Comparison of ENCODE assay signal across 8 cellular contexts in the genomic region with DNA sequence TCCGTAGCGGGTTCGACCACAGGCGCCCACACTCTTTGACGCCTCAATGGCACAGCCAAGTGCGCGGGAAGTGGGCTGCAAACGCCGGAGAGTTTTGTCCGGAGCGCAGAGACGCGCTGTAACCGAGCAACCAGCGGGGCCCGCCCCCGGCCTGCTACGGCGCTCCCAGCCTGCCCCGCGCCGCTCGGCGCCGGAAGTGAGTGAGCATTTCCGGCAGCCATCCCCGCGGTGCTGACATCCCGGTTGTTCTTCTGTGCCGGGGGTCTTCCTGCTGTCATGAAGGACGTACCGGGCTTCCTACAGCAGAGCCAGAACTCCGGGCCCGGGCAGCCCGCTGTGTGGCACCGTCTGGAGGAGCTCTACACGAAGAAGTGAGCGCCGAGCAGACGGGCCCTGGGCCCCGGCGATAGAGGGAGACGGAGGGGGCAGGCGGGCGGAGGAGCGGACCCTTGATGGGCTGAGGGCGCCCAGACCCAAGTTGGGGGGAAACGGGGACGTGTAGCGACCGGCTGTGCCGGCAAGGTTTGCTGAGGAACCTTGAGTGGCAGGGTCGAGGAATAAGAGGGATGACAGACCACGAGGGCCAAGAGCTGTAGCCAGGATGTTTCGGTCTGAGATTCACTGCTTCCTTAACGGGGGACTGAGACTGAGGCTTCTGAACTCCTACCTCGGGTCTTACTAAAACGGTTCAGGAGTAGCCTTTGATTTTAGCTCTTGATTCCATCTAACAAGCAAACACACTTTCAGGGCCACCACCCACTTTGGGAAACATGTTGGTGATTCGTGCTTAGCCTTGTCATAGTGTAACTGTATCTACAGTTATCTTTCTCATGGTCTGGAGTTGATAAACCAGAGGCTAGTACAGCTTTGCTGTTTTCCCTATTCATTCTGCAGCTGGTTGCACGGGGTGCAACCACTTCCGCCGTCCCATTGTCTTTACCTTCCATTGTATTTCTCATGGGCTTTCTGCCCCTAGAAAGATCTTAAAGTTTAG. TPM values are rescaled to one million over a fixed set of nuclear protein-coding genes. Genes with fewer than 3 reads are reported as not detected.
A peak's percentile ranks its signal among the peaks of the same experiment; 100 is the strongest.
DNase-seq lines count a peak whose midpoint lies in the region; ATAC-seq, FAIRE-seq and TF ChIP-seq lines count a peak whose summit lies in the region.

TSS of gene PSMD13 (plus strand) at position 203 of the 994 bp plus-strand sequence. CDS start at position 277, 74 bp downstream.

- peaks cover 14% of the 10 kb centered on the region for H3K23me2 ChIP-seq in H1 (ENCODE audit: low read depth, low read length)

- peak within 1 kb of the TSS; percentile 78 for H3K18ac ChIP-seq in H1 (ENCODE audit: extremely low read depth, low read length)
- H3K18ac ChIP-seq in mesenchymal stem cell (ENCODE audit: low read depth in 1 of 2, low read length in 2 of 2): peak within 1 kb of the TSS; percentile 85 to 91

- H4K20me1 ChIP-seq in H1 (replicated peaks in 1 of 2; ENCODE audit: control insufficient read depth in 1 of 2, insufficient read depth in 2 of 2, low read length in 2 of 2): peaks cover 0 to 2% of the 10 kb centered on the region in 2 experiments

- H3K4ac ChIP-seq in H1 (replicated peaks; ENCODE audit: insufficient read length, low read depth, low read length) (peak within 1 kb of the TSS; percentile 75), mesenchymal stem cell (ENCODE audit: low read depth in 1 of 2, low read length in 2 of 2) (peak within 1 kb of the TSS; percentile 66 to 81)

- H3K4me1 ChIP-seq in H1 (replicated peaks in 1 of 4; ENCODE audit: control insufficient read depth in 3 of 4, insufficient read depth in 4 of 4, low read length in 3 of 4) (no peaks in the 10 kb centered on the region; a peak in 1 of 7 replicates), mesenchymal stem cell (ENCODE audit: control insufficient read depth, insufficient read depth, low read depth, low read length) (peaks cover 6% of the 10 kb centered on the region)

- no peak within 1 kb of the TSS for H2BK12ac ChIP-seq in H1 (ENCODE audit: low read depth, low read length)
- H2BK12ac ChIP-seq in mesenchymal stem cell (ENCODE audit: low read length in 2 of 2): peak within 1 kb of the TSS in 1 of 2 experiments; percentile 40

- DNase-seq in GM19239 (ENCODE audit: insufficient read length, low spot score) (peak; percentile 90), NCI-H774 (lab: John Stamatoyannopoulos, UW) (peak; percentile 73), H1 (ENCODE audit: low read depth in 1 of 2, low spot score in 2 of 2) (peak in 1 of 2 experiments; percentile 87), mesenchymal stem cell (peak; percentile 90)
- peak; percentile 73 to 74 for DNase-seq in activated CD8-positive, alpha-beta memory T cell treated with anti-CD3 and anti-CD28 coated beads for 4 hours (ENCODE audit: low read depth in 2 of 2)
- DNase-seq in stimulated activated CD8-positive, alpha-beta memory T cell treated with anti-CD3 and anti-CD28 coated beads, Interleukin-12 subunit alpha, Interleukin-12 subunit beta, amount 100 ng/mL, for 4 hours (ENCODE audit: low read depth): peak; percentile 81

- CTCF ChIA-PET in H1 (lab: Charles Lee; ENCODE audit: partially characterized antibody): interaction anchor here (0.7 to 8.7 kb wide), 10 partner anchors 10 to 128 kb away, joined by 3 to 88 read pairs (median 3); partner anchors contain the start of genes BET1L and RIC8A

- H2AK5ac ChIP-seq in H1 (ENCODE audit: low read depth, low read length): no peak within 1 kb of the TSS; the same call in 1 of the 2 replicates
- H2AK5ac ChIP-seq in mesenchymal stem cell (ENCODE audit: low read length, severe bottlenecking): no peak within 1 kb of the TSS

- H3K27ac ChIP-seq in C4-2B (peak within 1 kb of the TSS; percentile 96), H1 (ENCODE audit: low read depth, low read length) (peak within 1 kb of the TSS; percentile 71; the same call in 1 of the 2 replicates), mesenchymal stem cell (ENCODE audit: low read length, poor library complexity, severe bottlenecking) (peak within 1 kb of the TSS; percentile 92)

- H3K27me3 ChIP-seq in H1 (replicated peaks in 1 of 4; ENCODE audit: control insufficient read depth in 3 of 4, extremely low read depth in 1 of 4, insufficient read depth in 3 of 4, low read length in 3 of 4) (no peaks in the 10 kb centered on the region), mesenchymal stem cell (ENCODE audit: control insufficient read depth in 1 of 2, insufficient read depth in 1 of 2, low read length in 2 of 2) (no peaks in the 10 kb centered on the region)

- POLR2A ChIA-PET in H1 (lab: Charles Lee; ENCODE audit: partially characterized antibody): interaction anchor here (1.0 to 1.7 kb wide), 9 partner anchors 12 to 130 kb away, joined by 3 to 5 read pairs (median 4); partner anchors contain the start of genes BET1L and RIC8A

- ATAC-seq in HG03457 (IDR thresholded peaks at IDR 0.05; ENCODE audit: unreplicated experiment): peak; percentile 50

- H3K36me3 ChIP-seq in H1 (ENCODE audit: control insufficient read depth in 2 of 4, insufficient read depth in 4 of 4, low read length in 3 of 4) (peaks cover 0 to 8% (median 3%) of the 10 kb centered on the region in 4 experiments; a peak in 4 of 8 replicates), mesenchymal stem cell (ENCODE audit: control insufficient read depth in 1 of 2, insufficient read depth in 2 of 2, low read depth in 1 of 2, low read length in 2 of 2) (peaks cover 17 to 35% of the 10 kb centered on the region in 2 experiments)

- peaks cover 9 to 27% of the 10 kb centered on the region in 2 experiments for H3K79me2 ChIP-seq in H1 (ENCODE audit: control insufficient read depth in 1 of 2, insufficient read depth in 2 of 2, low read length in 2 of 2)

- H3K9me3 ChIP-seq in H1 (ENCODE audit: insufficient read depth in 2 of 2, low read depth in 1 of 2, low read length in 1 of 2): no peaks in the 10 kb centered on the region
- no peaks in the 10 kb centered on the region for H3K9me3 ChIP-seq in mesenchymal stem cell (ENCODE audit: control insufficient read depth, low read length)

- H2BK5ac ChIP-seq in H1 (ENCODE audit: low read depth, low read length) (peak within 1 kb of the TSS; percentile 87; the same call in 1 of the 2 replicates), mesenchymal stem cell (ENCODE audit: low read depth, low read length, poor library complexity, severe bottlenecking) (no peak within 1 kb of the TSS)

- H3K79me1 ChIP-seq in H1 (ENCODE audit: low read depth, low read length) (peaks cover 4% of the 10 kb centered on the region; the same call in 1 of the 2 replicates), mesenchymal stem cell (replicated peaks; ENCODE audit: low read length, poor library complexity, severe bottlenecking) (peaks cover 31% of the 10 kb centered on the region)

- H4K8ac ChIP-seq in H1 (ENCODE audit: extremely low read depth, insufficient read depth, low read length) (peak within 1 kb of the TSS; percentile 90; the same call in 1 of the 2 replicates), mesenchymal stem cell (ENCODE audit: low read length) (peak within 1 kb of the TSS; percentile 50)

- TF ChIP-seq CTCF in C4-2B (conservative IDR thresholded peaks at IDR 0.05) (no peak), H1 (IDR thresholded peaks at IDR 0.05; ENCODE audit: control extremely low read depth in 1 of 3, insufficient read depth in 1 of 3, low read depth in 1 of 3, low read length in 3 of 3) (no peak)

- H3K4me3 ChIP-seq in H1 (ENCODE audit: extremely low read depth in 1 of 4, insufficient read depth in 2 of 4, low read depth in 3 of 4, low read length in 4 of 4) (peak within 1 kb of the TSS; percentile 96 to 98 (median 96)), mesenchymal stem cell (ENCODE audit: insufficient read depth in 1 of 2, low read depth in 1 of 2, low read length in 2 of 2) (peak within 1 kb of the TSS; percentile 85 to 100)

- WGBS in H1 (ENCODE audit: extremely low coverage in 1 of 2, insufficient coverage in 1 of 2, insufficient read length in 1 of 2, insufficient replicate concordance in 2 of 2, low coverage in 1 of 2, low lambda C conversion rate in 2 of 2, missing lambda C conversion rate in 1 of 2), 2 experiments: 3% methylated on average over 61 of the region's 62 CpGs; no CpG with 5 or more reads in 1 of the 2 experiments
- WGBS in mesenchymal stem cell: under 1% methylated on average over 59 of the region's 62 CpGs

- H3K14ac ChIP-seq in H1 (ENCODE audit: insufficient read length): no peak within 1 kb of the TSS
- H3K14ac ChIP-seq in mesenchymal stem cell (ENCODE audit: low read length in 2 of 2): peak within 1 kb of the TSS in 1 of 2 experiments; percentile 80

- TF ChIP-seq POLR2A in H1 (IDR thresholded peaks at IDR 0.05; ENCODE audit: control extremely low read depth in 1 of 2, low read depth in 2 of 2, low read length in 2 of 2): peak in 1 of 2 experiments; percentile 18; a peak in 1 of 3 replicates

- H2BK15ac ChIP-seq in H1 (ENCODE audit: low read length): no peak within 1 kb of the TSS
- no peak within 1 kb of the TSS for H2BK15ac ChIP-seq in mesenchymal stem cell (ENCODE audit: low read depth, poor library complexity, severe bottlenecking)

- FAIRE-seq in GM19239 (lab: Jason Lieb, UNC) (no peak), H1 (lab: Jason Lieb, UNC) (no peak)

- H4K91ac ChIP-seq in H1 (replicated peaks; ENCODE audit: insufficient read length, low read length) (no peak within 1 kb of the TSS), mesenchymal stem cell (ENCODE audit: low read length) (peak within 1 kb of the TSS; percentile 86)

- peak within 1 kb of the TSS; percentile 90 to 99 for H3K4me2 ChIP-seq in H1 (ENCODE audit: insufficient read depth in 1 of 2, low read depth in 2 of 2, low read length in 2 of 2)
- peak within 1 kb of the TSS; percentile 88 for H3K4me2 ChIP-seq in mesenchymal stem cell (ENCODE audit: low read length, poor library complexity, severe bottlenecking)

- H2BK20ac ChIP-seq in H1 (ENCODE audit: low read length): no peak within 1 kb of the TSS

- H4K5ac ChIP-seq in H1 (ENCODE audit: insufficient read length, low read depth, low read length): peak within 1 kb of the TSS; percentile 44

- peak within 1 kb of the TSS; percentile 73 for H2BK120ac ChIP-seq in H1 (replicated peaks; ENCODE audit: low read depth, low read length)
- peak within 1 kb of the TSS; percentile 77 for H2BK120ac ChIP-seq in mesenchymal stem cell (ENCODE audit: low read depth, low read length)

- no peak for TF ChIP-seq EP300 in H1 (IDR thresholded peaks at IDR 0.05; ENCODE audit: borderline replicate concordance in 1 of 2, low read depth in 2 of 2, low read length in 2 of 2)

- peak within 1 kb of the TSS; percentile 35 for H3K56ac ChIP-seq in H1 (replicated peaks; ENCODE audit: insufficient read length, low read depth, low read length)

- no peak for TF ChIP-seq RAD21 in H1 (IDR thresholded peaks at IDR 0.05 in 1 of 2, conservative IDR thresholded peaks at IDR 0.05 in 1 of 2; ENCODE audit: low read depth in 2 of 2, low read length in 2 of 2)

- H3K9ac ChIP-seq in H1 (replicated peaks in 1 of 4; ENCODE audit: extremely low read depth in 1 of 4, low read depth in 3 of 4, low read length in 3 of 4) (peak within 1 kb of the TSS; percentile 76 to 87 (median 83)), mesenchymal stem cell (ENCODE audit: low read length) (peak within 1 kb of the TSS; percentile 98)

- H2AFZ ChIP-seq in H1 (ENCODE audit: low read length) (peak within 1 kb of the TSS; percentile 94), mesenchymal stem cell (ENCODE audit: low read depth, low read length) (peak within 1 kb of the TSS; percentile 2)

- H3K23ac ChIP-seq in H1 (ENCODE audit: insufficient read length): no peak within 1 kb of the TSS
- peak within 1 kb of the TSS in 1 of 2 experiments; percentile 2 for H3K23ac ChIP-seq in mesenchymal stem cell (ENCODE audit: low read length in 2 of 2)

RNA-seq across cellular contexts. Expression of gene PSMD13, which starts in this region (rescaled TPM):
- total RNA-seq in H1 (2021; fragmentation: NEBNext Ultra II Directional; extraction: Animal tissue kit (Norgen Biotek cat#: 25700)): 136 and 141 TPM in 2 replicates
- 121 and 130 TPM in 2 replicates for polyA plus RNA-seq in H1 (2011; rRNA removed)
- 158 TPM for polyA plus RNA-seq in H1 (2011; cell fraction: cytosol; rRNA removed)
- polyA plus RNA-seq in H1 (2011; cell fraction: nucleus; rRNA removed): 84.4 TPM
- 141 to 163 TPM (median 151 TPM) in 4 replicates for polyA plus RNA-seq in H1 (2012, experiment 1 of 2)
- polyA plus RNA-seq in H1 (2012, experiment 2 of 2): 136 TPM
- 68.4 TPM for polyA plus RNA-seq in H1 (2013, experiment 1 of 2)
- polyA plus RNA-seq in H1 (2013, experiment 2 of 2): 67.6 TPM
- polyA minus RNA-seq in H1 (2011; rRNA and poly(A)+ RNA removed): 65.1 and 83.5 TPM in 2 replicates
- 37.7 TPM for polyA minus RNA-seq in H1 (2011; cell fraction: cytosol; rRNA and poly(A)+ RNA removed)
- 35.1 TPM for polyA minus RNA-seq in H1 (2011; cell fraction: nucleus; rRNA and poly(A)+ RNA removed)
- 66.4 TPM for polyA plus RNA-seq in mesenchymal stem cell (2013, experiment 1 of 2)
- 68.0 TPM for polyA plus RNA-seq in mesenchymal stem cell (2013, experiment 2 of 2)
